In the genomic region with DNA sequence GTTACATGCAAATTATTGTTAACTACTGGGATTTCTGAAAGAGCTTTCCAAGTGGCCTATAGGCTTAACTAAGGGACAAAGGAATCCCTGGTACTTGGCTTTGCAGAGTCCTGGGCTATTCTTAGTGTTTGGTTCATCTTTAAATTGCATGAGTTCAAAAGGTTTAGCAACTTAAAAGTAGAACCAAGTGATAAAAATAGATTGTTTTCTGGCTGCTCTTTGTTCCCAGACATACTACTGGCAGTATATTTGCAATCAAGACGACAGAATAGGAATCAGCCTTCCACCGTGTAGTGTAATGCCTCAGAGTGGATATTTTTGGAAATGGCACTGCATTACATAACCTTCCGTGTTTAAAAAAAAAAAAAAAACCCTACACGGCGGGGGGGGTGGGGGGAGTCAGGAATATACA, we compare ENCODE assay signal across 9 cellular contexts. TPM values are rescaled to one million over a fixed set of nuclear protein-coding genes. Genes with fewer than 3 reads are reported as not detected.
DNase-seq lines count a peak whose midpoint lies in the region; ATAC-seq, FAIRE-seq and TF ChIP-seq lines count a peak whose summit lies in the region.
"Had no signal": no experiment of that assay in that cellular context is flagged by ENCODE, and none has a peak within 500 bp of the region (broad histone marks: within the 10 kb centered on the region; RNA-seq: fewer than 3 reads in every experiment).

No MANE protein-coding gene starts in this region.

- H3K27me3 ChIP-seq in iPS DF 6.9 (ENCODE audit: control insufficient read depth, insufficient read depth, low read length) (no peaks in the 10 kb centered on the region), subcutaneous abdominal adipose tissue (ENCODE audit: control insufficient read depth in 5 of 5, insufficient read depth in 4 of 5, low read length in 5 of 5) (no peaks in the 10 kb centered on the region)

- CTCF ChIA-PET in activated B cell treated with CpG ODN at 0.5 μM for 24 hours (lab: Charles Lee) = no interaction called here

- peaks cover 2% of the 10 kb centered on the region; the same call in 1 of the 2 replicates for H3K4me1 ChIP-seq in iPS DF 6.9 (ENCODE audit: control insufficient read depth, insufficient read depth, low read length)
- peaks cover 0 to 24% (median 22%) of the 10 kb centered on the region in 5 donors for H3K4me1 ChIP-seq in subcutaneous abdominal adipose tissue (ENCODE audit: control insufficient read depth in 5 of 5, insufficient read depth in 5 of 5, low read length in 5 of 5)

- no peaks in the 10 kb centered on the region for H3K9me3 ChIP-seq in iPS DF 6.9 (ENCODE audit: control insufficient read depth, insufficient read depth, low read length)
- H3K9me3 ChIP-seq in subcutaneous abdominal adipose tissue (ENCODE audit: control insufficient read depth in 5 of 5, low read length in 5 of 5) = no peaks in the 10 kb centered on the region

- H3K27me3 Mint-ChIP-seq in activated B cell treated with CpG ODN at 0.5 μM for 24 hours = no peaks in the 10 kb centered on the region
- H3K27me3 Mint-ChIP-seq: memory B cell had no signal

- intact Hi-C loops in activated B cell treated with CpG ODN at 0.5 μM for 24 hours (cut with micrococcal nuclease) = loop anchor here (2.0 to 10.0 kb wide), 9 partner anchors 196 to 1109 kb away; a partner anchor contains a TSS

- no peaks in the 10 kb centered on the region for H3K36me3 Mint-ChIP-seq in activated B cell treated with CpG ODN at 0.5 μM for 24 hours (ENCODE audit: low read depth)
- H3K36me3 Mint-ChIP-seq: memory B cell had no signal

- FAIRE-seq in HTR-8/SVneo (lab: Jason Lieb, UNC) = peak; percentile 23

- no CpG with 5 or more reads among the region's 5 CpGs for whole genome bisulfite sequencing in iPS DF 6.9 (ENCODE audit: insufficient coverage, insufficient read length)

- H3K27ac ChIP-seq in iPS DF 6.9 (ENCODE audit: low read length) (no peak overlapping the region), subcutaneous abdominal adipose tissue (ENCODE audit: low read depth, low read length) (peak overlapping the region; percentile 81)

- no peaks in the 10 kb centered on the region for H3K9me3 Mint-ChIP-seq in activated B cell treated with CpG ODN at 0.5 μM for 24 hours
- H3K9me3 Mint-ChIP-seq: memory B cell had no signal

- no peak for ATAC-seq in activated B cell treated with CpG ODN at 0.5 μM for 24 hours (ENCODE audit: low read depth)
- ATAC-seq in GM19452 (IDR thresholded peaks at IDR 0.05; ENCODE audit: unreplicated experiment) = no peak
- no peak for ATAC-seq in HG03025 (IDR thresholded peaks at IDR 0.05; ENCODE audit: low FRiP score, unreplicated experiment)
- ATAC-seq in HG03565 (IDR thresholded peaks at IDR 0.05; ENCODE audit: unreplicated experiment) = no peak

- POLR2A ChIA-PET in activated B cell treated with CpG ODN at 0.5 μM for 24 hours (lab: Charles Lee) = interaction anchor here (1.1 kb wide), 1 partner anchor 205 kb away, joined by 14 read pairs; no protein-coding TSS in a partner anchor

- TF ChIP-seq CTCF in activated B cell treated with CpG ODN at 0.5 μM for 24 hours (IDR thresholded peaks at IDR 0.05) = no peak

- H3K4me3 ChIP-seq in iPS DF 6.9 (ENCODE audit: low read length) = peak overlapping the region; percentile 77; the same call in 1 of the 2 replicates
- H3K4me3 ChIP-seq in subcutaneous abdominal adipose tissue (ENCODE audit: low read depth in 1 of 5, low read length in 5 of 5) = peak overlapping the region; percentile 77 to 87 (median 82)

- H3K9ac ChIP-seq in subcutaneous abdominal adipose tissue (ENCODE audit: low read length in 5 of 5) = no peak overlapping the region

- H3K4me3 Mint-ChIP-seq in activated B cell treated with CpG ODN at 0.5 μM for 24 hours = peak overlapping the region; percentile 88

- peaks cover 23% of the 10 kb centered on the region for H3K4me1 Mint-ChIP-seq in activated B cell treated with CpG ODN at 0.5 μM for 24 hours

- H3K36me3 ChIP-seq in iPS DF 6.9 (ENCODE audit: control insufficient read depth, insufficient read depth, low read length) = no peaks in the 10 kb centered on the region; the same call in 1 of the 2 replicates
- H3K36me3 ChIP-seq in subcutaneous abdominal adipose tissue (ENCODE audit: control insufficient read depth in 5 of 5, insufficient read depth in 5 of 5, low read length in 5 of 5) = no peaks in the 10 kb centered on the region

- peak; percentile 44 for DNase-seq in AG20443 (ENCODE audit: low spot score)
- DNase-seq in HTR-8/SVneo (ENCODE audit: insufficient read length, low spot score) = no peak
- DNase-seq in activated B cell treated with CpG ODN at 0.5 μM for 24 hours = no peak
- DNase-seq in iPS DF 6.9 (ENCODE audit: low read depth, low spot score) = no peak

- no peak overlapping the region for H3K27ac Mint-ChIP-seq in activated B cell treated with CpG ODN at 0.5 μM for 24 hours
- H3K27ac Mint-ChIP-seq: memory B cell had no signal

RNA-seq across cellular contexts. Expression of a gene that starts 1.0 kb away (rescaled TPM):
- 12.6 and 14.7 TPM in 2 replicates for total RNA-seq in activated B cell treated with CpG ODN at 0.5 μM for 24 hours
